16 cellular contexts compared by ENCODE assay signal in genomic region chr10:132606031-132606491, GRCh38.
A peak's percentile ranks its signal among the peaks of the same experiment; 100 is the strongest.
DNase-seq lines count a peak whose midpoint lies in the region; ATAC-seq and TF ChIP-seq lines count a peak whose summit lies in the region.
"Had no signal": no experiment of that assay in that cellular context is flagged by ENCODE, and none has a peak within 500 bp of the region (broad histone marks: within the 10 kb centered on the region; RNA-seq: fewer than 3 reads in every experiment).

No MANE protein-coding gene starts in this region.

- peaks cover 69% of the 10 kb centered on the region for H4K20me1 ChIP-seq in BLaER1
- H4K20me1 ChIP-seq in H9 (ENCODE audit: control insufficient read depth, insufficient read depth, insufficient read length): no peaks in the 10 kb centered on the region
- peaks cover 3% of the 10 kb centered on the region for H4K20me1 ChIP-seq in fibroblast of lung (ENCODE audit: control insufficient read depth, extremely low read depth, insufficient read depth, low read length)

- H3K4me1 Mint-ChIP-seq in H9: peaks cover 5 to 6% of the 10 kb centered on the region in 2 experiments; a peak in 2 of 4 replicates
- H3K4me1 Mint-ChIP-seq in mesothelial cell of epicardium: peaks cover 15% of the 10 kb centered on the region
- peaks cover 12% of the 10 kb centered on the region for H3K4me1 Mint-ChIP-seq in activated CD4-positive, alpha-beta T cell treated with anti-CD3 and anti-CD28 coated beads, Interleukin-2, amount 10 ng/mL, durations not matched to agents 24 days and 14 days

- no peak overlapping the region for H2BK5ac ChIP-seq in H9 (ENCODE audit: insufficient read length, low read length)

- H3K27ac ChIP-seq in BLaER1: peak overlapping the region; percentile 61
- no peak overlapping the region for H3K27ac ChIP-seq in H9 (ENCODE audit: insufficient read length, low read depth, low read length)
- H3K27ac ChIP-seq in fibroblast of lung (ENCODE audit: insufficient read depth, low read length): no peak overlapping the region

- H2AFZ ChIP-seq in H9 (ENCODE audit: low read length): no peak overlapping the region
- H2AFZ ChIP-seq in fibroblast of lung (ENCODE audit: low read length): no peak overlapping the region

- no peak overlapping the region for H3K4me3 Mint-ChIP-seq in H9
- no peak overlapping the region for H3K4me3 Mint-ChIP-seq in mesothelial cell of epicardium
- H3K4me3 Mint-ChIP-seq in activated CD4-positive, alpha-beta T cell treated with anti-CD3 and anti-CD28 coated beads, Interleukin-2, amount 10 ng/mL, durations not matched to agents 24 days and 14 days: no peak overlapping the region
- H3K4me3 Mint-ChIP-seq: CD4-positive, alpha-beta T cell had no signal

- no peak overlapping the region for H3T11ph ChIP-seq in H9 (ENCODE audit: low read length)

- H3K9me3 ChIP-seq in BLaER1 (peaks cover 31% of the 10 kb centered on the region), H9 (ENCODE audit: control insufficient read depth, low read depth, low read length) (no peaks in the 10 kb centered on the region), fibroblast of lung (ENCODE audit: control insufficient read depth, insufficient read depth, low read depth, low read length) (no peaks in the 10 kb centered on the region)

- H3K4ac ChIP-seq in H9 (ENCODE audit: low read depth, low read length): no peak overlapping the region

- H4K5ac ChIP-seq in H9 (ENCODE audit: insufficient read length, low read depth, low read length): no peak overlapping the region

- H3K4me2 ChIP-seq in BLaER1 (peak overlapping the region; percentile 73), H9 (ENCODE audit: insufficient read depth, insufficient read length, low read length) (no peak overlapping the region), fibroblast of lung (ENCODE audit: extremely low read depth, insufficient read depth, low read length) (peak overlapping the region; percentile 54)

- no peaks in the 10 kb centered on the region for H3K23me2 ChIP-seq in H9 (ENCODE audit: insufficient read length, low read depth, low read length, poor library complexity, severe bottlenecking)

- H3K27ac Mint-ChIP-seq in H9 (no peak overlapping the region), mesothelial cell of epicardium (no peak overlapping the region)
- H3K27ac Mint-ChIP-seq in activated CD4-positive, alpha-beta T cell treated with anti-CD3 and anti-CD28 coated beads, Interleukin-2, amount 10 ng/mL, durations not matched to agents 24 days and 14 days: no peak overlapping the region
- H3K27ac Mint-ChIP-seq: CD4-positive, alpha-beta T cell had no signal

- H3K4me3 ChIP-seq in BLaER1 (0 out of 2 replicates have a peak overlapping the region, but pooled peaks have one; percentile 11), fibroblast of lung (replicated peaks in 1 of 4; ENCODE audit: control extremely low read depth in 1 of 4, insufficient read depth in 1 of 4, low read depth in 3 of 4, low read length in 4 of 4) (no peak overlapping the region)

- H3K27me3 Mint-ChIP-seq in H9 (ENCODE audit: low read depth): peaks cover 29% of the 10 kb centered on the region
- H3K27me3 Mint-ChIP-seq in mesothelial cell of epicardium (ENCODE audit: low read depth): no peaks in the 10 kb centered on the region
- H3K27me3 Mint-ChIP-seq in activated CD4-positive, alpha-beta T cell treated with anti-CD3 and anti-CD28 coated beads, Interleukin-2, amount 10 ng/mL, durations not matched to agents 24 days and 14 days: peaks cover 2% of the 10 kb centered on the region
- H3K27me3 Mint-ChIP-seq: CD4-positive, alpha-beta T cell had no signal

- intact Hi-C loops in posterior vena cava (cut with DNase I): no loop called here
- intact Hi-C loops in activated CD4-positive, alpha-beta T cell treated with anti-CD3 and anti-CD28 coated beads, Interleukin-2, amount 10 ng/mL, durations not matched to agents 24 days and 14 days (cut with micrococcal nuclease): no loop called here

- H3K36me3 Mint-ChIP-seq in H9 (ENCODE audit: insufficient read depth in 1 of 3, low read depth in 3 of 3): peaks cover 5 to 21% (median 11%) of the 10 kb centered on the region in 3 experiments; a peak in 4 of 7 replicates
- peaks cover 10% of the 10 kb centered on the region for H3K36me3 Mint-ChIP-seq in mesothelial cell of epicardium
- H3K36me3 Mint-ChIP-seq in activated CD4-positive, alpha-beta T cell treated with anti-CD3 and anti-CD28 coated beads, Interleukin-2, amount 10 ng/mL, durations not matched to agents 24 days and 14 days (ENCODE audit: low read depth): peaks cover 13% of the 10 kb centered on the region

- no peaks in the 10 kb centered on the region for H3K79me1 ChIP-seq in H9 (ENCODE audit: insufficient read depth, low read depth, low read length, poor library complexity, severe bottlenecking)

- no peak overlapping the region for H3K56ac ChIP-seq in H9 (ENCODE audit: insufficient read length, low read depth, low read length)

- H4K8ac ChIP-seq in H9 (replicated peaks; ENCODE audit: insufficient read length, low read depth, low read length): no peak overlapping the region

- H3K18ac ChIP-seq in H9 (ENCODE audit: insufficient read length, low read depth, low read length): no peak overlapping the region

- H2BK12ac ChIP-seq in H9 (ENCODE audit: insufficient read length, low read depth, low read length): no peak overlapping the region

- H3K23ac ChIP-seq in H9 (ENCODE audit: insufficient read length, low read depth, low read length): no peak overlapping the region

- no peak overlapping the region for H2BK20ac ChIP-seq in H9 (ENCODE audit: low read depth, low read length, poor library complexity, severe bottlenecking)

- H3K9ac ChIP-seq in BLaER1 (peak overlapping the region; percentile 40; the same call in 1 of the 2 replicates), H9 (ENCODE audit: extremely low read depth, insufficient read length, low read length) (no peak overlapping the region), fibroblast of lung (ENCODE audit: insufficient read depth, low read length) (no peak overlapping the region)

- DNase-seq in H9 (no peak), fibroblast of lung (ENCODE audit: low read depth in 2 of 2) (no peak), posterior vena cava (ENCODE audit: low spot score) (peak; percentile 59), mesothelial cell of epicardium (ENCODE audit: low spot score in 2 of 2, unreplicated experiment in 2 of 2) (no peak)
- no peak for DNase-seq in activated CD4-positive, alpha-beta T cell treated with anti-CD3 and anti-CD28 coated beads, Interleukin-2, amount 10 ng/mL, durations not matched to agents 24 days and 14 days
- no peak for DNase-seq in central memory CD4-positive, alpha-beta T cell
- DNase-seq: AML-193; CD4-positive, alpha-beta T cell; GDM1; KG1; NCI-H1048; NCI-H345; NCI-H526 treated with DMSO at 0.1 percent for 48 hours; OCI-M1 had no signal

- H3K79me2 ChIP-seq in H9 (ENCODE audit: insufficient read depth, low read length) (no peaks in the 10 kb centered on the region), fibroblast of lung (ENCODE audit: control insufficient read depth, insufficient read depth, low read length) (no peaks in the 10 kb centered on the region)

- H3K4me1 ChIP-seq in BLaER1 (peaks cover 32% of the 10 kb centered on the region), H9 (ENCODE audit: insufficient read depth, low read length) (no peaks in the 10 kb centered on the region), fibroblast of lung (ENCODE audit: control insufficient read depth, extremely low read depth, insufficient read depth, low read length) (peaks cover 3% of the 10 kb centered on the region)

- TF ChIP-seq CTCF in H9 (conservative IDR thresholded peaks at IDR 0.05) (no peak), fibroblast of lung (conservative IDR thresholded peaks at IDR 0.05 in 1 of 2, IDR thresholded peaks at IDR 0.05 in 1 of 2; ENCODE audit: low read depth in 1 of 2, low read length in 2 of 2) (no peak), mesothelial cell of epicardium (IDR thresholded peaks at IDR 0.05; ENCODE audit: unreplicated experiment) (no peak)

- H3K9me3 Mint-ChIP-seq in H9 (peaks cover 21 to 29% of the 10 kb centered on the region in 2 experiments), mesothelial cell of epicardium (peaks cover 14% of the 10 kb centered on the region)
- peaks cover 18% of the 10 kb centered on the region for H3K9me3 Mint-ChIP-seq in activated CD4-positive, alpha-beta T cell treated with anti-CD3 and anti-CD28 coated beads, Interleukin-2, amount 10 ng/mL, durations not matched to agents 24 days and 14 days
- H3K9me3 Mint-ChIP-seq: CD4-positive, alpha-beta T cell had no signal

- H3K27me3 ChIP-seq in BLaER1: no peaks in the 10 kb centered on the region
- H3K27me3 ChIP-seq in H9 (ENCODE audit: insufficient read depth, low read length): no peaks in the 10 kb centered on the region
- H3K27me3 ChIP-seq in fibroblast of lung (ENCODE audit: control insufficient read depth, insufficient read depth, low read length): no peaks in the 10 kb centered on the region

- no peak for ATAC-seq in GM18520 (IDR thresholded peaks at IDR 0.05; ENCODE audit: unreplicated experiment)

- no CpG with 5 or more reads among the region's 28 CpGs for WGBS in H9 (ENCODE audit: extremely low coverage, insufficient read length, low lambda C conversion rate)

- H3K14ac ChIP-seq in H9 (ENCODE audit: insufficient read depth, low read length): peak overlapping the region; percentile 66; the same call in 1 of the 2 replicates

- H2AK5ac ChIP-seq in H9 (ENCODE audit: insufficient read length, low read length): no peak overlapping the region

- no peak overlapping the region for H2BK120ac ChIP-seq in H9 (ENCODE audit: low read depth, low read length, poor library complexity, severe bottlenecking)

- no peaks in the 10 kb centered on the region for H3K36me3 ChIP-seq in BLaER1
- no peaks in the 10 kb centered on the region for H3K36me3 ChIP-seq in fibroblast of lung (ENCODE audit: control insufficient read depth, insufficient read depth, low read length)

- no peak overlapping the region for H4K91ac ChIP-seq in H9 (ENCODE audit: insufficient read length, low read depth, low read length)

- no peak overlapping the region for H2BK15ac ChIP-seq in H9 (ENCODE audit: low read depth, low read length)
